ENCODE assay signal across 14 cellular contexts in genomic region chr19:5102520-5102919, GRCh38.
"Had no signal": no experiment of that assay in that cellular context is flagged by ENCODE, and none has a peak within 500 bp of the region (broad histone marks: within the 10 kb centered on the region; RNA-seq: fewer than 3 reads in every experiment).

No MANE protein-coding gene starts in this region.

- H3K27ac ChIP-seq: brain microvascular endothelial cell, epithelial cell of prostate, hepatocyte, vagina had no signal

- H3K27me3 ChIP-seq: brain microvascular endothelial cell, gastroesophageal sphincter, hepatocyte, transverse colon, vagina had no signal

- ATAC-seq: effector memory CD8-positive, alpha-beta T cell; stimulated activated memory B cell treated with anti-CD40 and anti-IgM and Interleukin-4, amounts not matched to agents 10 μg/mL and 1 μg/mL and 100 μg/mL, for 72 hours had no signal

- H3K9me3 ChIP-seq: vagina had no signal

- DNase-seq: activated CD4-positive, alpha-beta T cell treated with anti-CD3 and anti-CD28 coated beads, Interleukin-2, amount 10 ng/mL, durations not matched to agents 24 days and 14 days; activated CD4-positive, CD25-positive, alpha-beta regulatory T cell; activated gamma-delta T cell treated with Interleukin-2 at 50 U/mL for 16 hours; brain microvascular endothelial cell; effector memory CD8-positive, alpha-beta T cell; kidney; occipital lobe; stimulated activated CD4-positive, alpha-beta T cell treated with anti-CD3 and anti-CD28 coated beads, Interleukin-2, amount 100 ng/mL, for 48 hours; transverse colon had no signal

- H3K4me3 ChIP-seq: hepatocyte, transverse colon, vagina had no signal
